ENCODE assay signal across 8 cellular contexts in genomic region chr22:36405671-36406070, GRCh38. TPM values are rescaled to one million over a fixed set of nuclear protein-coding genes. Genes with fewer than 3 reads are reported as not detected.
DNase-seq lines count a peak whose midpoint lies in the region; ATAC-seq, FAIRE-seq and TF ChIP-seq lines count a peak whose summit lies in the region.

No MANE protein-coding gene starts in this region.

- peak; percentile 73 for FAIRE-seq in RCC 7860 (lab: Jason Lieb, UNC)

- no peak overlapping the region for H2AFZ ChIP-seq in GM23248

- in situ Hi-C loops in GM23248 (cut with MboI) = no loop called here

- H3K4me1 Mint-ChIP-seq in activated naive CD4-positive, alpha-beta T cell treated with anti-CD3 and anti-CD28 coated beads, Interleukin-2, amount 50 U/mL, for 24 hours = peaks cover 53% of the 10 kb centered on the region
- peaks cover 8% of the 10 kb centered on the region for H3K4me1 Mint-ChIP-seq in progenitor cell of endocrine pancreas (ENCODE audit: low read depth)

- no peak for TF ChIP-seq POLR2A in lower leg skin (IDR thresholded peaks at IDR 0.05)

- peaks cover 8% of the 10 kb centered on the region; the same call in 1 of the 2 replicates for H3K4me1 ChIP-seq in GM23248 (ENCODE audit: insufficient read depth)

- no peaks in the 10 kb centered on the region for H3K36me3 Mint-ChIP-seq in activated naive CD4-positive, alpha-beta T cell treated with anti-CD3 and anti-CD28 coated beads, Interleukin-2, amount 50 U/mL, for 24 hours
- H3K36me3 Mint-ChIP-seq in progenitor cell of endocrine pancreas (ENCODE audit: insufficient read depth) = no peaks in the 10 kb centered on the region

- H3K9me3 Mint-ChIP-seq in activated naive CD4-positive, alpha-beta T cell treated with anti-CD3 and anti-CD28 coated beads, Interleukin-2, amount 50 U/mL, for 24 hours = no peaks in the 10 kb centered on the region
- no peaks in the 10 kb centered on the region for H3K9me3 Mint-ChIP-seq in progenitor cell of endocrine pancreas (ENCODE audit: low read depth)

- no peaks in the 10 kb centered on the region for H3K27me3 ChIP-seq in GM23248 (replicated peaks; ENCODE audit: insufficient read depth)

- ATAC-seq in HG03439 (IDR thresholded peaks at IDR 0.05; ENCODE audit: unreplicated experiment) (no peak), HG03565 (IDR thresholded peaks at IDR 0.05; ENCODE audit: unreplicated experiment) (no peak)

- no peaks in the 10 kb centered on the region for H3K9me3 ChIP-seq in GM23248 (ENCODE audit: low read depth)

- H3K27ac ChIP-seq in GM23248 = no peak overlapping the region

- H3K4me3 ChIP-seq in GM23248 = no peak overlapping the region
- no peak overlapping the region for H3K4me3 ChIP-seq in lower leg skin (ENCODE audit: low read depth, poor library complexity, severe bottlenecking)

- H3K27me3 Mint-ChIP-seq in activated naive CD4-positive, alpha-beta T cell treated with anti-CD3 and anti-CD28 coated beads, Interleukin-2, amount 50 U/mL, for 24 hours = no peaks in the 10 kb centered on the region
- no peaks in the 10 kb centered on the region for H3K27me3 Mint-ChIP-seq in progenitor cell of endocrine pancreas

- H3K27ac Mint-ChIP-seq in activated naive CD4-positive, alpha-beta T cell treated with anti-CD3 and anti-CD28 coated beads, Interleukin-2, amount 50 U/mL, for 24 hours = peak overlapping the region; percentile 86
- no peak overlapping the region for H3K27ac Mint-ChIP-seq in progenitor cell of endocrine pancreas

- no peaks in the 10 kb centered on the region for H3K9me2 ChIP-seq in GM23248 (ENCODE audit: insufficient read depth)

- H3K9ac ChIP-seq in GM23248 = no peak overlapping the region

- TF ChIP-seq CTCF in lower leg skin (IDR thresholded peaks at IDR 0.05) (no peak), progenitor cell of endocrine pancreas (IDR thresholded peaks at IDR 0.05; ENCODE audit: unreplicated experiment) (no peak)

- H4K20me1 ChIP-seq in GM23248 (ENCODE audit: insufficient read depth) = no peaks in the 10 kb centered on the region

- peaks cover 8% of the 10 kb centered on the region; the same call in 1 of the 2 replicates for H3F3A ChIP-seq in GM23248 (ENCODE audit: insufficient read depth)

- no peaks in the 10 kb centered on the region for H3K36me3 ChIP-seq in GM23248 (ENCODE audit: low read depth)

- peak overlapping the region; percentile 20 for H3K4me2 ChIP-seq in GM23248 (ENCODE audit: unreplicated experiment)

- peak overlapping the region; percentile 40 for H3K4me3 Mint-ChIP-seq in activated naive CD4-positive, alpha-beta T cell treated with anti-CD3 and anti-CD28 coated beads, Interleukin-2, amount 50 U/mL, for 24 hours
- H3K4me3 Mint-ChIP-seq in progenitor cell of endocrine pancreas (ENCODE audit: low read depth) = no peak overlapping the region

- no peaks in the 10 kb centered on the region for H3K79me2 ChIP-seq in GM23248 (ENCODE audit: insufficient read depth)

- DNase-seq in GM23248 (peak; percentile 63), RCC 7860 (ENCODE audit: low spot score) (peak; percentile 75), lower leg skin (ENCODE audit: low spot score in 2 of 2) (no peak), progenitor cell of endocrine pancreas (ENCODE audit: low spot score, unreplicated experiment) (no peak)
- DNase-seq in stimulated activated CD8-positive, alpha-beta memory T cell treated with anti-CD3 and anti-CD28 coated beads, Interleukin-12 subunit alpha, Interleukin-12 subunit beta, amount 100 ng/mL, for 1 hour (ENCODE audit: low read depth) = peak; percentile 33

- WGBS in GM23248 (ENCODE audit: low coverage in 1 of 2, low lambda C conversion rate in 2 of 2, missing lambda C conversion rate in 2 of 2), 2 experiments = 41 to 44% methylated on average over 5 of the region's 5 CpGs
- 49 to 61% methylated on average over 5 of the region's 5 CpGs for WGBS in lower leg skin, 2 donors

- intact Hi-C loops in lower leg skin (cut with DNase I; ENCODE audit: low total_unique reads) = no loop called here

RNA-seq across cellular contexts. Expression of gene MYH9, which starts 17.9 kb away (rescaled TPM):
- total RNA-seq in GM23248 (2014; rRNA removed; shearing (Covaris generic)) = 420 and 453 TPM in 2 replicates
- polyA plus RNA-seq in GM23248 (2016; fragmentation: Nextera tagmentation; extraction: Ambion mirVana) = 282 and 287 TPM in 2 replicates
- total RNA-seq in lower leg skin = 100 to 1,000 TPM; 258 to 335 (median 307) TPM
- 299 and 306 TPM in 2 replicates for total RNA-seq in progenitor cell of endocrine pancreas

Comparison
In these comparisons a context has a peak if more than half of its experiments do, and no peak if none do; other contexts are left out.
1. DNase-seq: peak in GM23248 (single experiment), RCC 7860 (single experiment) and stimulated activated CD8-positive, alpha-beta memory T cell treated with anti-CD3 and anti-CD28 coated beads, Interleukin-12 subunit alpha, Interleukin-12 subunit beta, amount 100 ng/mL, for 1 hour (single experiment); none in lower leg skin (0 of 2) and progenitor cell of endocrine pancreas (single experiment).